ENCODE assay signal across 9 cellular contexts in genomic region chr13:62357887-62358645, GRCh38.
DNase-seq lines count a peak whose midpoint lies in the region; ATAC-seq, FAIRE-seq and TF ChIP-seq lines count a peak whose summit lies in the region.
"Had no signal": no experiment of that assay in that cellular context is flagged by ENCODE, and none has a peak within 500 bp of the region (broad histone marks: within the 10 kb centered on the region; RNA-seq: fewer than 3 reads in every experiment).

No MANE protein-coding gene starts in this region.

- no peaks in the 10 kb centered on the region for H3K27me3 ChIP-seq in gastroesophageal sphincter

- DNase-seq in NCI-H69 (lab: John Stamatoyannopoulos, UW), result peak; percentile 88
- peak; percentile 67 for DNase-seq in epithelial cell of esophagus (ENCODE audit: low read depth)
- peak; percentile 16 for DNase-seq in urothelium cell line (ENCODE audit: low spot score)
- DNase-seq: naive B cell had no signal

- H3K4me1 ChIP-seq in gastroesophageal sphincter, result no peaks in the 10 kb centered on the region

- H3K4me3 ChIP-seq in epithelial cell of esophagus (ENCODE audit: low read length), result no peak overlapping the region
- no peak overlapping the region for H3K4me3 ChIP-seq in gastroesophageal sphincter

- TF ChIP-seq EP300 in gastroesophageal sphincter (IDR thresholded peaks at IDR 0.05), result no peak

- TF ChIP-seq CTCF in GM12873 (IDR thresholded peaks at IDR 0.05; ENCODE audit: insufficient read depth, low read depth, low read length, missing control alignments) (peak; percentile 75), epithelial cell of esophagus (IDR thresholded peaks at IDR 0.05; ENCODE audit: insufficient read depth, low read depth, low read length, missing control alignments) (peak; percentile 71), gastroesophageal sphincter (IDR thresholded peaks at IDR 0.05) (no peak)

- no peak overlapping the region for H3K27ac ChIP-seq in gastroesophageal sphincter

- H3K9me3 ChIP-seq in gastroesophageal sphincter, result no peaks in the 10 kb centered on the region

- 56% methylated on average over 2 of the region's 2 CpGs; no CpG with 5 or more reads in 1 of the 2 donors for WGBS in gastroesophageal sphincter (ENCODE audit: low coverage in 1 of 2), 2 donors

- peak; percentile 96 for ATAC-seq in HG02798 (IDR thresholded peaks at IDR 0.05; ENCODE audit: poor library complexity, unreplicated experiment)
- no peak for ATAC-seq in HG03469 (IDR thresholded peaks at IDR 0.05; ENCODE audit: unreplicated experiment)
- ATAC-seq in GM21447 (IDR thresholded peaks at IDR 0.05; ENCODE audit: unreplicated experiment), result no peak
- ATAC-seq in gastroesophageal sphincter, result no peak

- no peak for TF ChIP-seq POLR2A in gastroesophageal sphincter (IDR thresholded peaks at IDR 0.05)

- no peak for FAIRE-seq in urothelium cell line (lab: Jason Lieb, UNC)

- no peaks in the 10 kb centered on the region for H3K36me3 ChIP-seq in gastroesophageal sphincter

Comparison
In these comparisons a context has a peak if more than half of its experiments do, and no peak if none do; other contexts are left out.
1. CTCF ChIP-seq: peak in GM12873 (single experiment) and epithelial cell of esophagus (single experiment); none in gastroesophageal sphincter (0 of 4).
2. DNase-seq: peak in every context shown above with its lines; median percentile 88 in NCI-H69; 67 in epithelial cell of esophagus; 16 in urothelium cell line.